8 cellular contexts compared by ENCODE assay signal in the genomic region with DNA sequence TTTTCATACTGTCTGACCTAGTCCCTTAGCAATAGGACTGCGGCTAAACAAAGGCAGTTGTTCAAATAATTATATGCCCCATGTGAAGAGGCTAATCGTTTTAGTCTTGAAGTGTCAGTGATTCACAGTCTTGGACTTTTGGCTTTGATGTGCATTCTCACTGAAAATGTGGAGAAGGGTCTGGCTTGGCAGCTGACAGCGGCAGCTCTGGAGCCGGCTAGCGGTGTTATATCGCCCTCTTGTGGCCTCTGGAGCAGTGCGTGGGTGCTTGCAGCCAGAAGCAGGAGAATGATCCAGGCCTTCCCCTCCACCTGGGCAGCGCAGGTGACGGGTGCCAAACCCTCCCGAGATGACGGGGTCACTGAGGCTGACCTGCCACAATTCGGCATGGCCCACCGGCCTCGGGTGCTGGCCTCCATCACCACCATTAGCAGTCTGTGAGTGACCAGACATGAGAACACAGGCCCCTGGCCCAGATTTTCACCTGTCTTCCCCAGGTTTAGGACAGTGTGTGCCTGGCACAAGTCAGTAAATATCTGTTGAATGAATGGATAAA.
A peak's percentile ranks its signal among the peaks of the same experiment; 100 is the strongest.
DNase-seq lines count a peak whose midpoint lies in the region; ATAC-seq and TF ChIP-seq lines count a peak whose summit lies in the region.

No MANE protein-coding gene starts in this region.

- no peaks in the 10 kb centered on the region for H3K9me2 ChIP-seq in OCI-LY1 (ENCODE audit: low read depth, low read length)

- H2AFZ ChIP-seq in OCI-LY1 (ENCODE audit: low read length) = no peak overlapping the region

- H3F3A ChIP-seq in OCI-LY1 (ENCODE audit: insufficient read depth, low read length) = no peaks in the 10 kb centered on the region

- H3K9me3 Mint-ChIP-seq in natural killer cell treated with Interleukin-12 subunit alpha and Interleukin-12 subunit beta and Interleukin-15 and Interleukin-18, amount 100 ng/mL, for 72 hours = no peaks in the 10 kb centered on the region
- H3K9me3 Mint-ChIP-seq in stimulated activated effector memory CD8-positive, alpha-beta T cell treated with anti-CD3 and anti-CD28 coated beads, Interleukin-12 subunit alpha, Interleukin-12 subunit beta, amount 100 ng/mL, for 72 hours = no peaks in the 10 kb centered on the region

- no peak for TF ChIP-seq POLR2A in GM18505 (IDR thresholded peaks at IDR 0.05; ENCODE audit: borderline replicate concordance, extremely low read depth, insufficient read depth, insufficient read length)

- no peaks in the 10 kb centered on the region for H3K36me3 Mint-ChIP-seq in natural killer cell treated with Interleukin-12 subunit alpha and Interleukin-12 subunit beta and Interleukin-15 and Interleukin-18, amount 100 ng/mL, for 72 hours
- H3K36me3 Mint-ChIP-seq in stimulated activated effector memory CD8-positive, alpha-beta T cell treated with anti-CD3 and anti-CD28 coated beads, Interleukin-12 subunit alpha, Interleukin-12 subunit beta, amount 100 ng/mL, for 72 hours = no peaks in the 10 kb centered on the region

- H3K4me2 ChIP-seq in OCI-LY1 (ENCODE audit: low read length) = no peak overlapping the region

- no peaks in the 10 kb centered on the region for H3K9me3 ChIP-seq in OCI-LY1 (ENCODE audit: low read length)

- ATAC-seq in HG03159 (IDR thresholded peaks at IDR 0.05; ENCODE audit: unreplicated experiment) (peak; percentile 50), GM18505 (IDR thresholded peaks at IDR 0.05; ENCODE audit: unreplicated experiment) (no peak)
- ATAC-seq in natural killer cell treated with Interleukin-12 subunit alpha and Interleukin-12 subunit beta and Interleukin-15 and Interleukin-18, amount 100 ng/mL, for 72 hours = peak; percentile 73 to 79
- ATAC-seq in stimulated activated effector memory CD8-positive, alpha-beta T cell treated with anti-CD3 and anti-CD28 coated beads, Interleukin-12 subunit alpha, Interleukin-12 subunit beta, amount 100 ng/mL, for 72 hours = peak; percentile 79

- peak; percentile 98 for TF ChIP-seq CTCF in OCI-LY1 (IDR thresholded peaks at IDR 0.05; ENCODE audit: low read length)

- H3K79me2 ChIP-seq in OCI-LY1 (ENCODE audit: insufficient read depth, low read length) = no peaks in the 10 kb centered on the region

- H3K4me3 ChIP-seq in OCI-LY1 (ENCODE audit: low read depth, low read length, poor library complexity, severe bottlenecking) = no peak overlapping the region

- H3K27me3 ChIP-seq in OCI-LY1 (ENCODE audit: insufficient read depth, low read length) = no peaks in the 10 kb centered on the region; the same call in 1 of the 2 replicates

- no peaks in the 10 kb centered on the region for H3K4me1 ChIP-seq in OCI-LY1 (ENCODE audit: insufficient read depth, low read length, severe bottlenecking)

- no peaks in the 10 kb centered on the region for H4K20me1 ChIP-seq in OCI-LY1 (ENCODE audit: insufficient read depth, low read length)

- H3K27ac Mint-ChIP-seq in natural killer cell treated with Interleukin-12 subunit alpha and Interleukin-12 subunit beta and Interleukin-15 and Interleukin-18, amount 100 ng/mL, for 72 hours = no peak overlapping the region
- H3K27ac Mint-ChIP-seq in stimulated activated effector memory CD8-positive, alpha-beta T cell treated with anti-CD3 and anti-CD28 coated beads, Interleukin-12 subunit alpha, Interleukin-12 subunit beta, amount 100 ng/mL, for 72 hours = no peak overlapping the region

- no peak overlapping the region for H3K4me3 Mint-ChIP-seq in natural killer cell treated with Interleukin-12 subunit alpha and Interleukin-12 subunit beta and Interleukin-15 and Interleukin-18, amount 100 ng/mL, for 72 hours
- no peak overlapping the region for H3K4me3 Mint-ChIP-seq in stimulated activated effector memory CD8-positive, alpha-beta T cell treated with anti-CD3 and anti-CD28 coated beads, Interleukin-12 subunit alpha, Interleukin-12 subunit beta, amount 100 ng/mL, for 72 hours

- H3K36me3 ChIP-seq in OCI-LY1 (ENCODE audit: insufficient read depth, low read length) = no peaks in the 10 kb centered on the region

- H3K27me3 Mint-ChIP-seq in natural killer cell treated with Interleukin-12 subunit alpha and Interleukin-12 subunit beta and Interleukin-15 and Interleukin-18, amount 100 ng/mL, for 72 hours = peaks cover 0 to 3% of the 10 kb centered on the region in 2 donors

- H3K9ac ChIP-seq in OCI-LY1 (ENCODE audit: low read length) = no peak overlapping the region

- peaks cover 0 to 4% of the 10 kb centered on the region in 2 donors for H3K4me1 Mint-ChIP-seq in natural killer cell treated with Interleukin-12 subunit alpha and Interleukin-12 subunit beta and Interleukin-15 and Interleukin-18, amount 100 ng/mL, for 72 hours (ENCODE audit: low read depth in 2 of 2)
- no peaks in the 10 kb centered on the region for H3K4me1 Mint-ChIP-seq in stimulated activated effector memory CD8-positive, alpha-beta T cell treated with anti-CD3 and anti-CD28 coated beads, Interleukin-12 subunit alpha, Interleukin-12 subunit beta, amount 100 ng/mL, for 72 hours

- no peak overlapping the region for H3K27ac ChIP-seq in OCI-LY1 (ENCODE audit: low read depth, low read length, poor library complexity, severe bottlenecking)

- DNase-seq in COLO829 (ENCODE audit: low spot score) (peak; percentile 94), fibroblast of gingiva (ENCODE audit: low read depth) (peak; percentile 79)
- peak; percentile 72 for DNase-seq in activated T-cell treated with anti-CD3 and anti-CD28 coated beads, Interleukin-2, amount 50 U/mL, for 1 hour
- DNase-seq in natural killer cell treated with Interleukin-12 subunit alpha and Interleukin-12 subunit beta and Interleukin-15 and Interleukin-18, amount 100 ng/mL, for 72 hours (ENCODE audit: low spot score) = no peak
- DNase-seq in stimulated activated effector memory CD8-positive, alpha-beta T cell treated with anti-CD3 and anti-CD28 coated beads, Interleukin-12 subunit alpha, Interleukin-12 subunit beta, amount 100 ng/mL, for 72 hours (ENCODE audit: low spot score in 2 of 2) = peak; percentile 60 to 84
